ENCODE assay signal across 1 cellular context in the genomic region with DNA sequence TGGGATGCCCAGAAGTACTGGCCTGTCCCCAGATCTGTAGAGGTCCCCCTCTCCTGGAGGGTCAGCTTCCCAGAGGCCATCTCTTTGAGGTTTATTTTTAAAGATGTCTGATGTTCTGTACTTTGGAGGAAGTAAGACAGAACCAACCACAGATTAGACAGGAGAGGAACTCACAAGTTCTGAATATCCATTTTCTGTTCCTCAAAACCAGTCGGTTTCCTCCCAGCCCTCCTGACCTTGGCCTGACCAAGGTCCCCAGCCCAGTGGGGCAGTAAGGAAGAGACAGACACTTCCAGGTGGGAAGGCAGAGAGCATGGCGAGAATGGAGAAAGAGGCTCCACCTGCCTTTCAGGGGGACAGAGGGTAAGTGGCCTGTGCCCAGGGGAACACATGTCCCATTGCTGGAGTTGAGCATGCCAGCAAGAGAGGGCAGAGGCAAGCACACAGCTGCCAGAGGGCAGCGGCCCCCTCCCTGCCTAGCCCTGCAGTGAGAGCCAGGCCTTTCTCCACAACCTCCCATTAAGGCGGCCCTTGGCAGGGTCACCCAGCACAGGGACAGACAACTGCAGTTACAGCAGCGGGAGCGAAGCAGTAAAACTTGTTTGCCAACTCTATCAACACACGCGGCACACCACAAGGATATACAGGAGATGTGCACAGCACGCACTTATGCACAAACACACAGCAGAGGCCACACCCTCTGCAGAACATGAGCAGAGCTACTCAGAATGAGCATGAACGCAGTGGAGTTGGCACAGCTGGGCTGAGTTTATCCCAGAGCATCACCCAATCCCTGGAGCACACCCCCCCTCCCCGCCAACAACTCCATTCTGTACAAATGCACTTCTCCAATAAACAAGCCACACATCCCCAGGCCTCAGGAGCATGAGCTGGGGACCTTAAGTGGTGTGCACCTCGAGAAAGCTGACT.
TF ChIP-seq lines count a peak whose summit lies in the region.

No MANE protein-coding gene starts in this region.

TF ChIP-seq in GM12878, 131 proteins besides CTCF, POLR2A, EP300 and RAD21:
- TF ChIP-seq SMARCA5 (IDR thresholded peaks at IDR 0.05) (no peak), RUNX3 (IDR thresholded peaks at IDR 0.05; ENCODE audit: low read length) (0 out of 2 replicates have a peak, but pooled peaks have one; percentile 9), SPI1 (IDR thresholded peaks at IDR 0.05; ENCODE audit: borderline replicate concordance, insufficient read depth, low read depth, low read length) (peak; percentile 73; the same call in 1 of the 2 replicates), IKZF1 (conservative IDR thresholded peaks at IDR 0.05) (peak; percentile 46), IKZF2 (IDR thresholded peaks at IDR 0.05) (peak in 1 of 2 experiments; percentile 18; a peak in 2 of 4 replicates), EZH2 (IDR thresholded peaks at IDR 0.05; ENCODE audit: borderline replicate concordance, control insufficient read depth, low read depth, low read length) (no peak), NR2F1 (conservative IDR thresholded peaks at IDR 0.05) (peak; percentile 49; the same call in 1 of the 2 replicates), JUNB (IDR thresholded peaks at IDR 0.05) (no peak)
